24 cellular contexts compared by ENCODE assay signal in genomic region chr10:89985446-89985845, GRCh38.
"Had no signal": no experiment of that assay in that cellular context is flagged by ENCODE, and none has a peak within 500 bp of the region (broad histone marks: within the 10 kb centered on the region; RNA-seq: fewer than 3 reads in every experiment).

No MANE protein-coding gene starts in this region.

- ATAC-seq: activated CD4-positive, alpha-beta T cell treated with anti-CD3 and anti-CD28 coated beads for 36 hours; activated CD8-positive, alpha-beta memory T cell treated with anti-CD3 and anti-CD28 coated beads, Interleukin-2, amount 10 ng/mL, durations not matched to agents 7 days and 5 days; activated CD8-positive, alpha-beta T cell treated with anti-CD3 and anti-CD28 coated beads, Interleukin-2, amount 10 ng/mL, durations not matched to agents 7 days and 5 days; activated naive CD4-positive, alpha-beta T cell treated with anti-CD3 and anti-CD28 coated beads, Interleukin-2, amount 50 U/mL, for 72 hours; esophagus mucosa; foreskin keratinocyte; gastrocnemius medialis had no signal

- H3K4me3 ChIP-seq: ascending aorta, coronary artery, dorsolateral prefrontal cortex, gastrocnemius medialis had no signal

- H3K36me3 ChIP-seq: ascending aorta, gastrocnemius medialis had no signal

- H3K27ac ChIP-seq: ascending aorta, coronary artery, dorsolateral prefrontal cortex, foreskin keratinocyte, gastrocnemius medialis had no signal

- H3K4me1 ChIP-seq: ascending aorta, gastrocnemius medialis had no signal

- H3K9me3 ChIP-seq: ascending aorta, gastrocnemius medialis had no signal

- H3K27me3 ChIP-seq: ascending aorta, dorsolateral prefrontal cortex, foreskin keratinocyte, gastrocnemius medialis had no signal

- DNase-seq: activated CD4-positive, alpha-beta memory T cell treated with anti-CD3 and anti-CD28 coated beads for 36 hours; activated CD4-positive, alpha-beta T cell treated with anti-CD3 and anti-CD28 coated beads for 36 hours; activated CD4-positive, alpha-beta T cell treated with anti-CD3 and anti-CD28 coated beads, Interleukin-2, amount 10 ng/mL, durations not matched to agents 24 days and 14 days; activated CD4-positive, CD25-positive, alpha-beta regulatory T cell; activated CD4-positive, CD25-positive, alpha-beta regulatory T cell treated with anti-CD3 and anti-CD28 coated beads, Interleukin-2, amount 50 U/mL, for 72 hours; activated CD8-positive, alpha-beta memory T cell treated with anti-CD3 and anti-CD28 coated beads, Interleukin-2, amount 10 ng/mL, durations not matched to agents 7 days and 5 days; activated CD8-positive, alpha-beta memory T cell treated with anti-CD3 and anti-CD28 coated beads, Interleukin-2, amount 50 U/mL, for 4 hours; activated CD8-positive, alpha-beta T cell treated with anti-CD3 and anti-CD28 coated beads, Interleukin-2, amount 10 ng/mL, durations not matched to agents 7 days and 5 days; activated effector memory CD4-positive, alpha-beta T cell treated with anti-CD3 and anti-CD28 coated beads, Interleukin-2, amount 50 U/mL, for 16 hours; activated naive CD4-positive, alpha-beta T cell treated with anti-CD3 and anti-CD28 coated beads for 36 hours; activated naive CD8-positive, alpha-beta T cell treated with anti-CD3 and anti-CD28 coated beads, Interleukin-2, amount 10 ng/mL, durations not matched to agents 7 days and 5 days; activated T-cell treated with anti-CD3 and anti-CD28 coated beads, Interleukin-2, amount 50 U/mL, for 1 hour; activated T-cell treated with anti-CD3 and anti-CD28 coated beads, Interleukin-2, amount 50 U/mL, for 48 hours; effector memory CD4-positive, alpha-beta T cell; endodermal cell; foreskin keratinocyte; gastrocnemius medialis; glutamatergic neuron; T-helper 2 cell had no signal
